Comparison of ENCODE assay signal across 20 cellular contexts in genomic region chr15:78990278-78990677, GRCh38.
"Had no signal": no experiment of that assay in that cellular context is flagged by ENCODE, and none has a peak within 500 bp of the region (broad histone marks: within the 10 kb centered on the region; RNA-seq: fewer than 3 reads in every experiment).

No MANE protein-coding gene starts in this region.

- H3K27me3 ChIP-seq: esophagus squamous epithelium, right atrium auricular region, SJCRH30 had no signal

- H3K27ac ChIP-seq: coronary artery, neutrophil, right atrium auricular region, SJCRH30 had no signal

- H3K4me3 Mint-ChIP-seq: activated CD8-positive, alpha-beta T cell treated with anti-CD3 and anti-CD28 coated beads, Interleukin-2, amount 10 ng/mL, durations not matched to agents 7 days and 5 days; activated naive CD4-positive, alpha-beta T cell treated with anti-CD3 and anti-CD28 coated beads, Interleukin-2, amount 50 U/mL, for 24 hours; immature natural killer cell; naive thymus-derived CD8-positive, alpha-beta T cell; stimulated activated naive CD8-positive, alpha-beta T cell treated with anti-CD3 and anti-CD28 coated beads, Interleukin-15, amount 100 ng/mL, for 72 hours; WTC11 had no signal

- H3K4me3 ChIP-seq: coronary artery, esophagus squamous epithelium, lung, right atrium auricular region, SJCRH30 had no signal

- ATAC-seq: activated CD8-positive, alpha-beta T cell treated with anti-CD3 and anti-CD28 coated beads, Interleukin-2, amount 10 ng/mL, durations not matched to agents 7 days and 5 days; naive thymus-derived CD8-positive, alpha-beta T cell; stimulated activated naive CD8-positive, alpha-beta T cell treated with anti-CD3 and anti-CD28 coated beads, Interleukin-15, amount 100 ng/mL, for 72 hours; WTC11 had no signal

- DNase-seq: activated CD4-positive, alpha-beta T cell treated with anti-CD3 and anti-CD28 coated beads for 48 hours; activated CD8-positive, alpha-beta memory T cell treated with anti-CD3 and anti-CD28 coated beads, Interleukin-2, amount 50 U/mL, for 4 hours; activated CD8-positive, alpha-beta T cell treated with anti-CD3 and anti-CD28 coated beads, Interleukin-2, amount 10 ng/mL, durations not matched to agents 7 days and 5 days; activated effector memory CD4-positive, alpha-beta T cell treated with anti-CD3 and anti-CD28 coated beads, Interleukin-2, amount 50 U/mL, for 16 hours; activated T-cell treated with anti-CD3 and anti-CD28 coated beads, Interleukin-2, amount 50 U/mL, for 48 hours; caudate nucleus; effector CD4-positive, alpha-beta T cell; esophagus squamous epithelium; immature natural killer cell; midbrain; SJCRH30; stimulated activated naive CD8-positive, alpha-beta T cell treated with anti-CD3 and anti-CD28 coated beads, Interleukin-15, amount 100 ng/mL, for 72 hours; T-helper 2 cell had no signal

- H3K9me3 Mint-ChIP-seq: activated naive CD4-positive, alpha-beta T cell treated with anti-CD3 and anti-CD28 coated beads, Interleukin-2, amount 50 U/mL, for 24 hours; immature natural killer cell; naive thymus-derived CD8-positive, alpha-beta T cell; stimulated activated naive CD8-positive, alpha-beta T cell treated with anti-CD3 and anti-CD28 coated beads, Interleukin-15, amount 100 ng/mL, for 72 hours; WTC11 had no signal

- H3K27ac Mint-ChIP-seq: activated CD8-positive, alpha-beta T cell treated with anti-CD3 and anti-CD28 coated beads, Interleukin-2, amount 10 ng/mL, durations not matched to agents 7 days and 5 days; activated naive CD4-positive, alpha-beta T cell treated with anti-CD3 and anti-CD28 coated beads, Interleukin-2, amount 50 U/mL, for 24 hours; immature natural killer cell; naive thymus-derived CD8-positive, alpha-beta T cell; WTC11 had no signal

- H3K9me3 ChIP-seq: esophagus squamous epithelium, neutrophil, right atrium auricular region, SJCRH30 had no signal

- H3K36me3 ChIP-seq: esophagus squamous epithelium, neutrophil, right atrium auricular region, SJCRH30 had no signal

- H3K4me1 Mint-ChIP-seq: activated naive CD4-positive, alpha-beta T cell treated with anti-CD3 and anti-CD28 coated beads, Interleukin-2, amount 50 U/mL, for 24 hours; WTC11 had no signal

- H3K36me3 Mint-ChIP-seq: activated naive CD4-positive, alpha-beta T cell treated with anti-CD3 and anti-CD28 coated beads, Interleukin-2, amount 50 U/mL, for 24 hours; immature natural killer cell; naive thymus-derived CD8-positive, alpha-beta T cell; WTC11 had no signal
